3 cellular contexts compared by ENCODE assay signal in the genomic region with DNA sequence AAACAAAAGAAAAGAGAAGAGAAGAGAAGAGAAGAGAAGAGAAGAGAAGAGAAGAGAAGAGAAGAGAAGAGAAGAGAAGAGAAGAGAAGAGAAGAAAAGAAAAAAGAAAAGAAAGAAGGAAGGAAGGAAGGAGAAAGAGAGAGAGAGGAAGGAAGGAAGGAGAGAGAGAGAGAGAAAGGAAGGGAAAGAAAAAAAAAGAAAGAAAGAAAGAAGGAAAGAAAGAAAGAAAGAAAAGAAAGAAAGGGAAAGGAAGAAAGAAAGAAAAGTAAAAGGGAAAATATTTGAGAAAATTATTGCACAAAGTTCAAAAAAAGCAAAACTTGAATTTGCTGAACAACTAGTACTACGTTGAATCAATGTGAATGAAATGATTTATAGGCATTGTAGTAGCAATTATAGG.
TF ChIP-seq lines count a peak whose summit lies in the region.

No MANE protein-coding gene starts in this region.

TF ChIP-seq in HEK293, 187 proteins besides CTCF, POLR2A, EP300 and RAD21:
- TF ChIP-seq PRDM1 (tag by site-specific recombination; IDR thresholded peaks at IDR 0.05) = peak; percentile 82
- peak; percentile 71 for TF ChIP-seq ZNF366 (tag by site-specific recombination; conservative IDR thresholded peaks at IDR 0.05)

TF ChIP-seq in WTC11, 78 proteins besides CTCF, POLR2A, EP300 and RAD21:
- TF ChIP-seq, protein P1, sequence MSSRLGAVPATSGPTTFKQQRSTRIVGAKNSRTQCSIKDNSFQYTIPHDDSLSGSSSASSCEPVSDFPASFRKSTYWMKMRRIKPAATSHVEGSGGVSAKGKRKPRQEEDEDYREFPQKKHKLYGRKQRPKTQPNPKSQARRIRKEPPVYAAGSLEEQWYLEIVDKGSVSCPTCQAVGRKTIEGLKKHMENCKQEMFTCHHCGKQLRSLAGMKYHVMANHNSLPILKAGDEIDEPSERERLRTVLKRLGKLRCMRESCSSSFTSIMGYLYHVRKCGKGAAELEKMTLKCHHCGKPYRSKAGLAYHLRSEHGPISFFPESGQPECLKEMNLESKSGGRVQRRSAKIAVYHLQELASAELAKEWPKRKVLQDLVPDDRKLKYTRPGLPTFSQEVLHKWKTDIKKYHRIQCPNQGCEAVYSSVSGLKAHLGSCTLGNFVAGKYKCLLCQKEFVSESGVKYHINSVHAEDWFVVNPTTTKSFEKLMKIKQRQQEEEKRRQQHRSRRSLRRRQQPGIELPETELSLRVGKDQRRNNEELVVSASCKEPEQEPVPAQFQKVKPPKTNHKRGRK (CRISPR knock-in tag; IDR thresholded peaks at IDR 0.05; ENCODE audit: borderline replicate concordance) = 0 out of 2 replicates have a peak, but pooled peaks have one; percentile 59

TF ChIP-seq in K562, 482 proteins besides CTCF, POLR2A, EP300 and RAD21:
- TF ChIP-seq, protein P1 (tag; IDR thresholded peaks at IDR 0.05) = peak; percentile 46
